ENCODE assay signal across 6 cellular contexts in the genomic region with DNA sequence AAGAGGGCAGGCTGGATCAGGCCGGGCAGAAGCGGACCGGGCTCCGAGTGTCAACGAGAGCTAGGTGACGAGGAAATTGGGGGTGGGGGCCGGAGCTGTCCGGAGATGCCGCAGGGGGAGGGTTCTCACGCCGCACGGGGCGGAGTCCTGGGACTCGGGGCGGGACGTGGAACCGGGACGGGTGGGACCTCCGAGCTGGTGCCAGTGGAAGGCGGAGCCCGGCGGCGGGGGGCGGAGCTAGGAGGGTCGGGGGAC. TPM values are rescaled to one million over a fixed set of nuclear protein-coding genes. Genes with fewer than 3 reads are reported as not detected.
DNase-seq lines count a peak whose midpoint lies in the region; ATAC-seq and TF ChIP-seq lines count a peak whose summit lies in the region.

No MANE protein-coding gene starts in this region.

- no peak for DNase-seq in CD4-positive, alpha-beta T cell
- no peak for DNase-seq in fibroblast of mammary gland (ENCODE audit: low read depth)
- peak in 18 of 49 donors; percentile 98 to 100 (median 99) for DNase-seq in substantia nigra (lab: John Stamatoyannopoulos, UW)
- no peak for DNase-seq in GM03348 (ENCODE audit: low spot score)
- no peak for DNase-seq in DMS153 (lab: John Stamatoyannopoulos, UW)

- intact Hi-C loops in CD4-positive, alpha-beta T cell (cut with DNase I, micrococcal nuclease) = loop anchor here (1.0 to 5.0 kb wide), 7 partner anchors 11 to 64 kb away; partner anchors contain the start of genes DNAJC4 (in 2 of the 2), FERMT3 (in 2 of the 2), GPR137 (in 2 of the 2) and BAD (in 1 of the 2)

- H3K27ac Mint-ChIP-seq in CD4-positive, alpha-beta T cell = peak overlapping the region; percentile 100
- peak overlapping the region; percentile 99 to 100 (median 100) for H3K27ac Mint-ChIP-seq in IgD-negative memory B cell

- H3K4me3 ChIP-seq in fibroblast of mammary gland (ENCODE audit: control insufficient read depth, low read depth, low read length) = peak overlapping the region; percentile 77

- H3K27me3 Mint-ChIP-seq in CD4-positive, alpha-beta T cell = no peaks in the 10 kb centered on the region
- H3K27me3 Mint-ChIP-seq in IgD-negative memory B cell = no peaks in the 10 kb centered on the region

- POLR2A ChIA-PET in CD4-positive, alpha-beta T cell (lab: Charles Lee) = interaction anchor here (0.6 to 5.5 kb wide), 21 partner anchors 9 to 1588 kb away, joined by 3 to 69 read pairs (median 5); partner anchors contain the start of genes BAD, CCDC88B, DNAJC4 and FERMT3

- peak overlapping the region; percentile 100 for H3K27ac ChIP-seq in CD4-positive, alpha-beta T cell (ENCODE audit: low read depth, low read length)
- H3K27ac ChIP-seq in substantia nigra (ENCODE audit: low read depth, low read length, poor library complexity, severe bottlenecking) = peak overlapping the region; percentile 99

- H3K27me3 ChIP-seq in CD4-positive, alpha-beta T cell (ENCODE audit: control insufficient read depth, insufficient read depth, low read length) = no peaks in the 10 kb centered on the region

- H3K9me3 Mint-ChIP-seq in CD4-positive, alpha-beta T cell = no peaks in the 10 kb centered on the region
- H3K9me3 Mint-ChIP-seq in IgD-negative memory B cell = no peaks in the 10 kb centered on the region

- H3K4me1 Mint-ChIP-seq in CD4-positive, alpha-beta T cell (ENCODE audit: low read depth) = peaks cover 44% of the 10 kb centered on the region
- peaks cover 33 to 42% (median 37%) of the 10 kb centered on the region in 3 donors for H3K4me1 Mint-ChIP-seq in IgD-negative memory B cell

- ATAC-seq in CD4-positive, alpha-beta T cell (ENCODE audit: poor library complexity) = no peak

- no peak for TF ChIP-seq CTCF in CD4-positive, alpha-beta T cell (IDR thresholded peaks at IDR 0.05)
- TF ChIP-seq CTCF in fibroblast of mammary gland (conservative IDR thresholded peaks at IDR 0.05; ENCODE audit: control insufficient read depth, insufficient read depth, low read depth, low read length) = no peak

- CTCF ChIA-PET in CD4-positive, alpha-beta T cell (lab: Charles Lee) = interaction anchor here (0.9 to 1.9 kb wide), 5 partner anchors 10 to 63 kb away, joined by 4 to 10 read pairs (median 7); partner anchors contain the start of genes NUDT22, PLCB3 and TRPT1

- H3K4me3 Mint-ChIP-seq in CD4-positive, alpha-beta T cell = peak overlapping the region; percentile 98
- H3K4me3 Mint-ChIP-seq in IgD-negative memory B cell = peak overlapping the region; percentile 87 to 98 (median 96)

- H3K9me3 ChIP-seq in CD4-positive, alpha-beta T cell (ENCODE audit: control insufficient read depth, low read length) = no peaks in the 10 kb centered on the region

- H3K36me3 Mint-ChIP-seq in CD4-positive, alpha-beta T cell (ENCODE audit: low read depth) = peaks cover 34% of the 10 kb centered on the region
- H3K36me3 Mint-ChIP-seq in IgD-negative memory B cell = peaks cover 1% of the 10 kb centered on the region

RNA-seq across cellular contexts. Expression of gene FKBP2, which starts 0.2 kb away (rescaled TPM):
- total RNA-seq in CD4-positive, alpha-beta T cell = 10 to 100 TPM; 11.2 to 14.6 TPM
- polyA plus RNA-seq in IgD-negative memory B cell = 101 TPM

RNA-seq across cellular contexts. Expression of gene PPP1R14B, which starts 5.6 kb away (rescaled TPM):
- total RNA-seq in CD4-positive, alpha-beta T cell = 10 to 100 TPM; 17.1 to 21.0 TPM
- 48.1 TPM for polyA plus RNA-seq in IgD-negative memory B cell

RNA-seq across cellular contexts. Expression of gene VEGFB, which starts 6.7 kb away (rescaled TPM):
- total RNA-seq in CD4-positive, alpha-beta T cell = 10 to 100 TPM; 39.7 to 48.7 TPM
- 34.8 TPM for polyA plus RNA-seq in IgD-negative memory B cell

RNA-seq across cellular contexts. Expression of gene PLCB3, which starts 10.2 kb away (rescaled TPM):
- 1 to 10 TPM; 2.5 to 2.7 TPM for total RNA-seq in CD4-positive, alpha-beta T cell
- 0.33 TPM for polyA plus RNA-seq in IgD-negative memory B cell

RNA-seq across cellular contexts. Expression of gene DNAJC4, which starts 10.8 kb away (rescaled TPM):
- 10 to 100 TPM; 35.9 to 37.9 TPM for total RNA-seq in CD4-positive, alpha-beta T cell
- polyA plus RNA-seq in IgD-negative memory B cell = 49.3 TPM
